ENCODE assay signal across 29 cellular contexts in genomic region chr20:47751449-47751848, GRCh38.
"Had no signal": no experiment of that assay in that cellular context is flagged by ENCODE, and none has a peak within 500 bp of the region (broad histone marks: within the 10 kb centered on the region; RNA-seq: fewer than 3 reads in every experiment).

No MANE protein-coding gene starts in this region.

- ATAC-seq: naive thymus-derived CD4-positive, alpha-beta T cell; natural killer cell; pancreas; right cardiac atrium; sciatic nerve; stimulated activated memory B cell treated with anti-CD40 and anti-IgM and Interleukin-4, amounts not matched to agents 10 μg/mL and 1 μg/mL and 100 μg/mL, for 72 hours; stimulated activated naive CD8-positive, alpha-beta T cell treated with anti-CD3 and anti-CD28 coated beads, Interleukin-15, amount 100 ng/mL, for 72 hours; stimulated activated naive CD8-positive, alpha-beta T cell treated with anti-CD3 and anti-CD28 coated beads, Interleukin-15, Interleukin-2, amounts not matched to agents 100 U/mL and 50 U/mL, for 24 hours; upper lobe of right lung had no signal

- H3K4me2 ChIP-seq: neural progenitor cell, smooth muscle cell had no signal

- H3K9me3 ChIP-seq: pancreas, prostate gland, spleen, suprapubic skin, testis, tibial artery, transverse colon, upper lobe of right lung, uterus had no signal

- DNase-seq: naive thymus-derived CD4-positive, alpha-beta T cell; natural killer cell; nucleus accumbens; pancreas; right cardiac atrium; spleen; stimulated activated CD4-positive, alpha-beta T cell treated with anti-CD3 and anti-CD28 coated beads, Interleukin-12 subunit alpha, Interleukin-12 subunit beta, amount 100 ng/mL, for 4 hours; stimulated activated CD4-positive, alpha-beta T cell treated with anti-CD3 and anti-CD28 coated beads, Interleukin-1b, Interleukin-23, amount 100 ng/mL, for 48 hours; stimulated activated CD4-positive, alpha-beta T cell treated with anti-CD3 and anti-CD28 coated beads, Interleukin-4, amount 100 ng/mL, for 1 hour; stimulated activated CD4-positive, alpha-beta T cell treated with anti-CD3 and anti-CD28 coated beads, Interleukin-4, amount 100 ng/mL, for 4 hours; stimulated activated CD8-positive, alpha-beta memory T cell treated with anti-CD3 and anti-CD28 coated beads, Interleukin-4, amount 100 ng/mL, for 48 hours; stimulated activated naive CD4-positive, alpha-beta T cell; stimulated activated naive CD8-positive, alpha-beta T cell treated with anti-CD3 and anti-CD28 coated beads, Interleukin-15, amount 100 ng/mL, for 72 hours; stimulated activated naive CD8-positive, alpha-beta T cell treated with anti-CD3 and anti-CD28 coated beads, Interleukin-15, Interleukin-2, amounts not matched to agents 100 U/mL and 50 U/mL, for 24 hours; substantia nigra; testis; tibial artery; transverse colon; upper lobe of right lung; uterus had no signal

- H3K4me3 Mint-ChIP-seq: naive thymus-derived CD4-positive, alpha-beta T cell; natural killer cell; nephron; neural progenitor cell; stimulated activated memory B cell treated with anti-CD40 and anti-IgM and Interleukin-4, amounts not matched to agents 10 μg/mL and 1 μg/mL and 100 μg/mL, for 72 hours; stimulated activated naive CD8-positive, alpha-beta T cell treated with anti-CD3 and anti-CD28 coated beads, Interleukin-15, amount 100 ng/mL, for 72 hours; type B pancreatic cell had no signal

- H3K9ac ChIP-seq: neural progenitor cell had no signal

- H3K27me3 Mint-ChIP-seq: stimulated activated naive CD8-positive, alpha-beta T cell treated with anti-CD3 and anti-CD28 coated beads, Interleukin-15, amount 100 ng/mL, for 72 hours; type B pancreatic cell had no signal

- H3K4me3 ChIP-seq: neural progenitor cell, pancreas, prostate gland, skin epidermis, smooth muscle cell, spleen, suprapubic skin, testis, tibial artery, transverse colon, upper lobe of right lung, uterus had no signal

- H3K9me3 Mint-ChIP-seq: naive thymus-derived CD4-positive, alpha-beta T cell; natural killer cell; nephron; neural progenitor cell; stimulated activated memory B cell treated with anti-CD40 and anti-IgM and Interleukin-4, amounts not matched to agents 10 μg/mL and 1 μg/mL and 100 μg/mL, for 72 hours; stimulated activated naive CD8-positive, alpha-beta T cell treated with anti-CD3 and anti-CD28 coated beads, Interleukin-15, amount 100 ng/mL, for 72 hours; type B pancreatic cell had no signal

- H3K36me3 Mint-ChIP-seq: naive thymus-derived CD4-positive, alpha-beta T cell; natural killer cell; neural progenitor cell; stimulated activated memory B cell treated with anti-CD40 and anti-IgM and Interleukin-4, amounts not matched to agents 10 μg/mL and 1 μg/mL and 100 μg/mL, for 72 hours had no signal

- H3K4me1 ChIP-seq: pancreas, prostate gland, uterus had no signal

- H3K27ac Mint-ChIP-seq: natural killer cell; neural progenitor cell; stimulated activated memory B cell treated with anti-CD40 and anti-IgM and Interleukin-4, amounts not matched to agents 10 μg/mL and 1 μg/mL and 100 μg/mL, for 72 hours; type B pancreatic cell had no signal

- H3K36me3 ChIP-seq: neural progenitor cell, pancreas, prostate gland, spleen, transverse colon, upper lobe of right lung, uterus had no signal

- H3K27me3 ChIP-seq: neural progenitor cell, pancreas, spleen, suprapubic skin, testis, tibial artery, transverse colon, upper lobe of right lung, uterus had no signal

- H2AFZ ChIP-seq: neural progenitor cell had no signal

- H3K27ac ChIP-seq: neural progenitor cell, pancreas, prostate gland, skin epidermis, spleen, suprapubic skin, testis, tibial artery, transverse colon, upper lobe of right lung, uterus had no signal

- FAIRE-seq: pancreas had no signal
